Comparison of ENCODE assay signal across 21 cellular contexts in genomic region chr12:121740847-121741246, GRCh38.
"Had no signal": no experiment of that assay in that cellular context is flagged by ENCODE, and none has a peak within 500 bp of the region (broad histone marks: within the 10 kb centered on the region; RNA-seq: fewer than 3 reads in every experiment).

No MANE protein-coding gene starts in this region.

- H3K9ac ChIP-seq: neural progenitor cell had no signal

- ATAC-seq: activated CD8-positive, alpha-beta T cell treated with anti-CD3 and anti-CD28 coated beads for 36 hours; body of pancreas; foreskin keratinocyte; left lobe of liver; lower lobe of right lung; stimulated activated naive B cell treated with anti-CD40 and anti-IgM and Interleukin-4, amounts not matched to agents 10 μg/mL and 1 μg/mL and 100 μg/mL, for 72 hours had no signal

- H3K4me3 Mint-ChIP-seq: activated CD4-positive, alpha-beta T cell treated with anti-CD3 and anti-CD28 coated beads, Interleukin-2, amount 10 ng/mL, durations not matched to agents 7 days and 5 days; activated CD8-positive, alpha-beta T cell treated with anti-CD3 and anti-CD28 coated beads for 36 hours; activated naive CD4-positive, alpha-beta T cell treated with anti-CD3 and anti-CD28 coated beads, Interleukin-2, amount 50 U/mL, for 24 hours; activated T-helper 1 cell treated with anti-CD3 and anti-CD28 coated beads, Interleukin-12 subunit alpha, Interleukin-12 subunit beta, Interleukin-2, Interleukin-4 antibody, amounts not matched to agents 30 ng/mL and 10 ng/mL and 1 ng/mL, durations not matched to agents 14 hours and 24 hours and 36 hours; naive B cell; neural progenitor cell; stimulated activated naive B cell treated with anti-CD40 and anti-IgM and Interleukin-4, amounts not matched to agents 10 μg/mL and 1 μg/mL and 100 μg/mL, for 72 hours; type B pancreatic cell had no signal

- H3K27me3 Mint-ChIP-seq: activated CD4-positive, alpha-beta T cell treated with anti-CD3 and anti-CD28 coated beads, Interleukin-2, amount 10 ng/mL, durations not matched to agents 7 days and 5 days; activated CD8-positive, alpha-beta T cell treated with anti-CD3 and anti-CD28 coated beads for 36 hours; activated naive CD4-positive, alpha-beta T cell treated with anti-CD3 and anti-CD28 coated beads, Interleukin-2, amount 50 U/mL, for 24 hours; naive B cell; stimulated activated naive B cell treated with anti-CD40 and anti-IgM and Interleukin-4, amounts not matched to agents 10 μg/mL and 1 μg/mL and 100 μg/mL, for 72 hours; type B pancreatic cell had no signal

- H3K4me1 Mint-ChIP-seq: activated CD4-positive, alpha-beta T cell treated with anti-CD3 and anti-CD28 coated beads, Interleukin-2, amount 10 ng/mL, durations not matched to agents 7 days and 5 days; activated naive CD4-positive, alpha-beta T cell treated with anti-CD3 and anti-CD28 coated beads, Interleukin-2, amount 50 U/mL, for 24 hours had no signal

- H3K27ac Mint-ChIP-seq: activated CD4-positive, alpha-beta T cell treated with anti-CD3 and anti-CD28 coated beads, Interleukin-2, amount 10 ng/mL, durations not matched to agents 7 days and 5 days; activated CD8-positive, alpha-beta T cell treated with anti-CD3 and anti-CD28 coated beads for 36 hours; activated naive CD4-positive, alpha-beta T cell treated with anti-CD3 and anti-CD28 coated beads, Interleukin-2, amount 50 U/mL, for 24 hours; activated T-helper 1 cell treated with anti-CD3 and anti-CD28 coated beads, Interleukin-12 subunit alpha, Interleukin-12 subunit beta, Interleukin-2, Interleukin-4 antibody, amounts not matched to agents 30 ng/mL and 10 ng/mL and 1 ng/mL, durations not matched to agents 14 hours and 24 hours and 36 hours; naive B cell; neural progenitor cell; stimulated activated naive B cell treated with anti-CD40 and anti-IgM and Interleukin-4, amounts not matched to agents 10 μg/mL and 1 μg/mL and 100 μg/mL, for 72 hours; type B pancreatic cell had no signal

- H3K9me3 ChIP-seq: body of pancreas, lower lobe of right lung, thoracic aorta, vagina had no signal

- DNase-seq: activated CD4-positive, alpha-beta T cell treated with anti-CD3 and anti-CD28 coated beads, Interleukin-2, amount 10 ng/mL, durations not matched to agents 7 days and 5 days; activated CD4-positive, CD25-positive, alpha-beta regulatory T cell treated with anti-CD3 and anti-CD28 coated beads, Interleukin-2, amount 50 U/mL, for 72 hours; activated CD8-positive, alpha-beta T cell treated with anti-CD3 and anti-CD28 coated beads for 36 hours; activated gamma-delta T cell; body of pancreas; foreskin keratinocyte; lower lobe of right lung; mesendoderm; naive B cell; retina; stimulated activated CD4-positive, alpha-beta T cell treated with anti-CD3 and anti-CD28 coated beads, Interleukin-2, amount 100 ng/mL, for 48 hours; stimulated activated CD8-positive, alpha-beta memory T cell treated with anti-CD3 and anti-CD28 coated beads, Interleukin-4, amount 100 ng/mL, for 48 hours; stimulated activated naive B cell treated with anti-CD40 and anti-IgM and Interleukin-4, amounts not matched to agents 10 μg/mL and 1 μg/mL and 100 μg/mL, for 72 hours had no signal

- H3K4me3 ChIP-seq: body of pancreas, lower lobe of right lung, neural progenitor cell, thoracic aorta, vagina had no signal

- H3K9me3 Mint-ChIP-seq: activated CD4-positive, alpha-beta T cell treated with anti-CD3 and anti-CD28 coated beads, Interleukin-2, amount 10 ng/mL, durations not matched to agents 7 days and 5 days; activated CD8-positive, alpha-beta T cell treated with anti-CD3 and anti-CD28 coated beads for 36 hours; activated naive CD4-positive, alpha-beta T cell treated with anti-CD3 and anti-CD28 coated beads, Interleukin-2, amount 50 U/mL, for 24 hours; activated T-helper 1 cell treated with anti-CD3 and anti-CD28 coated beads, Interleukin-12 subunit alpha, Interleukin-12 subunit beta, Interleukin-2, Interleukin-4 antibody, amounts not matched to agents 30 ng/mL and 10 ng/mL and 1 ng/mL, durations not matched to agents 14 hours and 24 hours and 36 hours; naive B cell; neural progenitor cell; stimulated activated naive B cell treated with anti-CD40 and anti-IgM and Interleukin-4, amounts not matched to agents 10 μg/mL and 1 μg/mL and 100 μg/mL, for 72 hours; type B pancreatic cell had no signal

- H3K36me3 ChIP-seq: lower lobe of right lung, neural progenitor cell, thoracic aorta, vagina had no signal

- H3K36me3 Mint-ChIP-seq: activated naive CD4-positive, alpha-beta T cell treated with anti-CD3 and anti-CD28 coated beads, Interleukin-2, amount 50 U/mL, for 24 hours; naive B cell; neural progenitor cell had no signal

- H3K27ac ChIP-seq: body of pancreas, foreskin keratinocyte, lower lobe of right lung, neural progenitor cell, thoracic aorta, VCaP had no signal
